12 cellular contexts compared by ENCODE assay signal in genomic region chr10:62853710-62854109, GRCh38. TPM values are rescaled to one million over a fixed set of nuclear protein-coding genes. Genes with fewer than 3 reads are reported as not detected.
DNase-seq lines count a peak whose midpoint lies in the region; ATAC-seq and TF ChIP-seq lines count a peak whose summit lies in the region.
"Had no signal": no experiment of that assay in that cellular context is flagged by ENCODE, and none has a peak within 500 bp of the region (broad histone marks: within the 10 kb centered on the region; RNA-seq: fewer than 3 reads in every experiment).

No MANE protein-coding gene starts in this region.

- TF ChIP-seq CTCF in GM12865 (IDR thresholded peaks at IDR 0.05; ENCODE audit: insufficient read depth, low read depth, low read length, missing control alignments) = no peak
- no peak for TF ChIP-seq CTCF in WTC11 (IDR thresholded peaks at IDR 0.05)
- no peak for TF ChIP-seq CTCF in smooth muscle cell (IDR thresholded peaks at IDR 0.05; ENCODE audit: borderline replicate concordance, insufficient read depth, poor library complexity, severe bottlenecking)
- no peak for TF ChIP-seq CTCF in esophagus muscularis mucosa (IDR thresholded peaks at IDR 0.05)
- no peak for TF ChIP-seq CTCF in right atrium auricular region (IDR thresholded peaks at IDR 0.05)
- TF ChIP-seq CTCF in adrenal gland (IDR thresholded peaks at IDR 0.05) = no peak

- H3K36me3 ChIP-seq in smooth muscle cell (ENCODE audit: low read depth) = no peaks in the 10 kb centered on the region
- H3K36me3 ChIP-seq in esophagus muscularis mucosa = no peaks in the 10 kb centered on the region
- no peaks in the 10 kb centered on the region for H3K36me3 ChIP-seq in right atrium auricular region
- no peaks in the 10 kb centered on the region for H3K36me3 ChIP-seq in adrenal gland (replicated peaks in 1 of 2)

- POLR2A ChIA-PET in WTC11 (lab: Charles Lee) = interaction anchor here (0.6 kb wide), 1 partner anchor 220 kb away, joined by 3 read pairs; no protein-coding TSS in a partner anchor

- 53% methylated on average over 5 of the region's 5 CpGs for WGBS in smooth muscle cell (ENCODE audit: low lambda C conversion rate)
- WGBS in esophagus muscularis mucosa = 71% methylated on average over 5 of the region's 5 CpGs
- WGBS in adrenal gland, 4 donors = 69 to 79% (median 77%) methylated on average over 5 of the region's 5 CpGs

- no peaks in the 10 kb centered on the region for H3K27me3 Mint-ChIP-seq in WTC11 (ENCODE audit: low read depth)

- CTCF ChIA-PET in WTC11 (lab: Charles Lee) = interaction anchor here (0.6 to 1.0 kb wide), 3 partner anchors 35 to 609 kb away, joined by 3 to 5 read pairs (median 4); no protein-coding TSS in a partner anchor

- no peak overlapping the region; the same call in 1 of the 2 replicates for H3K27ac Mint-ChIP-seq in WTC11

- H3K9me3 Mint-ChIP-seq in WTC11 = no peaks in the 10 kb centered on the region

- H3K79me2 ChIP-seq in smooth muscle cell (ENCODE audit: low read depth) = no peaks in the 10 kb centered on the region

- H3K27ac ChIP-seq in smooth muscle cell (ENCODE audit: low read depth) (no peak overlapping the region), esophagus muscularis mucosa (replicated peaks in 1 of 4) (no peak overlapping the region), right atrium auricular region (no peak overlapping the region), adrenal gland (no peak overlapping the region)
- H3K27ac ChIP-seq: VCaP had no signal

- no peak overlapping the region for H3K9ac ChIP-seq in smooth muscle cell (ENCODE audit: low read depth)

- H3K4me2 ChIP-seq in smooth muscle cell = peak overlapping the region; percentile 3

- no peaks in the 10 kb centered on the region for H3K36me3 Mint-ChIP-seq in WTC11

- H3K4me1 ChIP-seq in smooth muscle cell (ENCODE audit: low read depth) (no peaks in the 10 kb centered on the region), esophagus muscularis mucosa (no peaks in the 10 kb centered on the region), right atrium auricular region (no peaks in the 10 kb centered on the region), adrenal gland (replicated peaks in 1 of 2) (no peaks in the 10 kb centered on the region)

- intact Hi-C loops in esophagus muscularis mucosa (cut with DNase I) = no loop called here
- intact Hi-C loops in adrenal gland (cut with DNase I) = no loop called here

- no peak overlapping the region for H3K4me3 Mint-ChIP-seq in WTC11

- H3K4me1 Mint-ChIP-seq in WTC11 = no peaks in the 10 kb centered on the region

- no peaks in the 10 kb centered on the region for H3F3A ChIP-seq in smooth muscle cell (ENCODE audit: low read depth)

- H4K20me1 ChIP-seq in smooth muscle cell (ENCODE audit: low read depth) = no peaks in the 10 kb centered on the region

- H3K9me3 ChIP-seq in smooth muscle cell (replicated peaks; ENCODE audit: low read depth) = no peaks in the 10 kb centered on the region
- H3K9me3 ChIP-seq in esophagus muscularis mucosa = no peaks in the 10 kb centered on the region
- no peaks in the 10 kb centered on the region for H3K9me3 ChIP-seq in right atrium auricular region
- H3K9me3 ChIP-seq in adrenal gland (replicated peaks in 1 of 3) = no peaks in the 10 kb centered on the region

- TF ChIP-seq POLR2A in esophagus muscularis mucosa (IDR thresholded peaks at IDR 0.05; ENCODE audit: low read depth) (no peak), adrenal gland (IDR thresholded peaks at IDR 0.05) (no peak)

- TF ChIP-seq EP300 in esophagus muscularis mucosa (IDR thresholded peaks at IDR 0.05) = no peak

- peak; percentile 49 for DNase-seq in GM12865 (ENCODE audit: low read depth)
- DNase-seq in WTC11 (ENCODE audit: low spot score) = no peak
- DNase-seq in smooth muscle cell (lab: John Stamatoyannopoulos, UW; ENCODE audit: unreplicated experiment) = no peak
- DNase-seq in esophagus muscularis mucosa (ENCODE audit: extremely low spot score) = no peak
- DNase-seq in right atrium auricular region (ENCODE audit: low spot score) = no peak
- DNase-seq in adrenal gland = no peak
- DNase-seq: HCEC 1CT, NCI-H510A treated with DMSO at 0.1 percent for 48 hours had no signal

- H2AFZ ChIP-seq in smooth muscle cell (ENCODE audit: low read depth) = no peak overlapping the region

- H3K4me3 ChIP-seq in GM12865 (ENCODE audit: low read depth, low read length) (no peak overlapping the region), smooth muscle cell (no peak overlapping the region), esophagus muscularis mucosa (no peak overlapping the region), right atrium auricular region (no peak overlapping the region), adrenal gland (no peak overlapping the region)

- H3K27me3 ChIP-seq in smooth muscle cell (ENCODE audit: low read depth) = no peaks in the 10 kb centered on the region
- no peaks in the 10 kb centered on the region for H3K27me3 ChIP-seq in esophagus muscularis mucosa
- no peaks in the 10 kb centered on the region for H3K27me3 ChIP-seq in right atrium auricular region
- H3K27me3 ChIP-seq in adrenal gland = no peaks in the 10 kb centered on the region

- peak; percentile 33 for ATAC-seq in HG02885 (IDR thresholded peaks at IDR 0.05; ENCODE audit: poor library complexity, unreplicated experiment)
- ATAC-seq in WTC11 = peak; percentile 31
- no peak for ATAC-seq in GM21825 (IDR thresholded peaks at IDR 0.05; ENCODE audit: unreplicated experiment)

TF ChIP-seq in WTC11, 78 proteins besides CTCF, POLR2A, EP300 and RAD21:
- TF ChIP-seq NFATC4 (CRISPR knock-in tag; IDR thresholded peaks at IDR 0.05) (no peak), EMX1 (CRISPR knock-in tag; IDR thresholded peaks at IDR 0.05) (no peak), NFYB (CRISPR knock-in tag; conservative IDR thresholded peaks at IDR 0.05; ENCODE audit: low read depth) (no peak), ZNF423 (CRISPR knock-in tag; IDR thresholded peaks at IDR 0.05) (no peak)

RNA-seq across cellular contexts. Expression of gene EGR2, which starts 37.5 kb away (rescaled TPM):
- 0.92 to 1.6 TPM (median 1.6 TPM) in 3 replicates for total RNA-seq in WTC11 (2021)
- total RNA-seq in smooth muscle cell = 209 and 255 TPM in 2 replicates
- 277 and 433 TPM in 2 replicates for polyA plus RNA-seq in smooth muscle cell
- total RNA-seq in esophagus muscularis mucosa = 1 to 10 TPM in 3 of 4 donors, under 1 TPM in 1; 0.26 to 4.0 (median 1.5) TPM
- total RNA-seq in right atrium auricular region = 1 to 10 TPM; 2.1 to 5.9 TPM
- 1 to 10 TPM in 4 of 8 donors, under 1 TPM in 4; 0.24 to 6.8 (median 0.84) TPM for total RNA-seq in adrenal gland
- polyA plus RNA-seq in adrenal gland = 1 to 10 TPM; 1.8 to 4.2 (median 2.3) TPM
- total RNA-seq: G401 had no signal

RNA-seq across cellular contexts. Expression of gene ADO, which starts 49.2 kb away (rescaled TPM):
- total RNA-seq in WTC11 (2021) (29.3 to 30.6 TPM (median 29.8 TPM) in 3 replicates), smooth muscle cell (29.8 and 32.4 TPM in 2 replicates), esophagus muscularis mucosa (10 to 100 TPM; 19.5 to 28.1 (median 23.4) TPM), right atrium auricular region (10 to 100 TPM; 23.0 to 34.3 TPM), adrenal gland (10 to 100 TPM; 18.8 to 27.2 (median 23.7) TPM)
- polyA plus RNA-seq in smooth muscle cell (11.6 and 11.9 TPM in 2 replicates), adrenal gland (10 to 100 TPM in 1 of 3 donors, 1 to 10 TPM in 2; 5.3 to 24.9 (median 5.6) TPM)

Comparison
In these comparisons a context has a peak if more than half of its experiments do, and no peak if none do; other contexts are left out.
1. RNA of gene EGR2, which starts 37.5 kb away (total RNA-seq): 209 to 255 TPM in smooth muscle cell; 2.1 to 5.9 TPM in right atrium auricular region, 0.26 to 4.0 TPM in esophagus muscularis mucosa, 0.24 to 6.8 TPM in adrenal gland and 0.92 to 1.6 TPM in WTC11; every median in the first group is over 10 times any median in the second.